Comparison of ENCODE assay signal across 9 cellular contexts in the genomic region with DNA sequence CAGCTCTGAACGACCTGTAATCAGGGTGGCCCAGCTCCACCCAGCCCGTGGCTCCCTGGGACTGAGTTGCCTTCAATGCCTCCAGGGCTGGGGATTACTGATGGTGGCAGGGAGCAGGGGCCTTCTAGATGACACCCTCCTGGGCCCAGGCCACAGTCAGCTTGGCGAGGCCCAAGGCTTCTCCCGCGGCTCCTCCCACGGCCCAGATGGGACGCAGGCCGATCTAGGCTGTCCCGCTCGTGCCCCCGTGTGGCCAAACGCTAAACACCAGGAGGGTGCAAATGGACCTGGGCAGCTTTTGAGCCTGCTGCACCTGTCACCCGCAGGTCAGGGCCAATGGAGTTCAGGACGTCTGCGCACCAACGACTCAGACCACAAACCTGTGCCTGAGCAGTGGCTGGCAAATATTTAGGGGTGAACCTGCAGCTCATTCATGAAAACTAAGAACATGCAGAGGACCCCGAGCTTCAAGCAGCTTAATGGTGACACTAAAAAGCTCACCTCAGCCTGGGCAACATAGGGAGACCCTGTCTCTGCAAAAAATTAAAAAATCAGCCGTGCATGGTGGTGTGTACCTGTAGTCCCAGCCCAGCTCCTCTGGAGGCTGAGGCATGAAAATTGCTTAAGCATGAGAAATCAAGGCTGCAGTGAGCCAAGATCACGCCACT. TPM values are rescaled to one million over a fixed set of nuclear protein-coding genes. Genes with fewer than 3 reads are reported as not detected.
A peak's percentile ranks its signal among the peaks of the same experiment; 100 is the strongest.
DNase-seq lines count a peak whose midpoint lies in the region; ATAC-seq and TF ChIP-seq lines count a peak whose summit lies in the region.
"Had no signal": no experiment of that assay in that cellular context is flagged by ENCODE, and none has a peak within 500 bp of the region (broad histone marks: within the 10 kb centered on the region; RNA-seq: fewer than 3 reads in every experiment).

No MANE protein-coding gene starts in this region.

- H3K4me3 Mint-ChIP-seq in endothelial cell (ENCODE audit: unreplicated experiment) (no peak overlapping the region), mesothelial cell of epicardium (no peak overlapping the region)
- H3K4me3 Mint-ChIP-seq: activated naive CD4-positive, alpha-beta T cell treated with anti-CD3 and anti-CD28 coated beads, Interleukin-2, amount 50 U/mL, for 24 hours had no signal

- H3K4me1 Mint-ChIP-seq in endothelial cell (ENCODE audit: unreplicated experiment) (peaks cover 16% of the 10 kb centered on the region), mesothelial cell of epicardium (peaks cover 34% of the 10 kb centered on the region)

- no peak overlapping the region for H3K27ac Mint-ChIP-seq in endothelial cell (ENCODE audit: unreplicated experiment)
- peak overlapping the region; percentile 4 for H3K27ac Mint-ChIP-seq in mesothelial cell of epicardium
- H3K27ac Mint-ChIP-seq: activated naive CD4-positive, alpha-beta T cell treated with anti-CD3 and anti-CD28 coated beads, Interleukin-2, amount 50 U/mL, for 24 hours had no signal

- H3K9me3 Mint-ChIP-seq in endothelial cell (ENCODE audit: unreplicated experiment) (no peaks in the 10 kb centered on the region), mesothelial cell of epicardium (no peaks in the 10 kb centered on the region)
- H3K9me3 Mint-ChIP-seq: activated naive CD4-positive, alpha-beta T cell treated with anti-CD3 and anti-CD28 coated beads, Interleukin-2, amount 50 U/mL, for 24 hours had no signal

- DNase-seq in COR-L47 (lab: John Stamatoyannopoulos, UW) (peak; percentile 41), NOMO-1 treated with DMSO at 0.1 percent for 48 hours (lab: John Stamatoyannopoulos, UW; ENCODE audit: unreplicated experiment) (peak; percentile 60), endothelial cell (ENCODE audit: low spot score) (peak; percentile 92), mesothelial cell of epicardium (ENCODE audit: low spot score in 2 of 2, unreplicated experiment in 2 of 2) (peak; percentile 75 to 87)
- DNase-seq in activated CD8-positive, alpha-beta memory T cell treated with anti-CD3 and anti-CD28 coated beads for 48 hours (ENCODE audit: low read depth in 2 of 3, low spot score in 2 of 3), result peak; percentile 65 to 75 (median 71)
- peak; percentile 48 to 59 for DNase-seq in stimulated activated CD8-positive, alpha-beta memory T cell treated with anti-CD3 and anti-CD28 coated beads, Interleukin-2, amount 100 ng/mL, for 1 hour (ENCODE audit: low read depth in 2 of 2)

- H3K27me3 Mint-ChIP-seq in endothelial cell (ENCODE audit: unreplicated experiment) (peaks cover 7% of the 10 kb centered on the region), mesothelial cell of epicardium (ENCODE audit: low read depth) (no peaks in the 10 kb centered on the region)
- H3K27me3 Mint-ChIP-seq: activated naive CD4-positive, alpha-beta T cell treated with anti-CD3 and anti-CD28 coated beads, Interleukin-2, amount 50 U/mL, for 24 hours had no signal

- TF ChIP-seq CTCF in endothelial cell (IDR thresholded peaks at IDR 0.05; ENCODE audit: unreplicated experiment) (peak; percentile 77), mesothelial cell of epicardium (IDR thresholded peaks at IDR 0.05; ENCODE audit: unreplicated experiment) (peak; percentile 82)

- no peaks in the 10 kb centered on the region for H3K36me3 Mint-ChIP-seq in endothelial cell (ENCODE audit: low read depth, unreplicated experiment)
- H3K36me3 Mint-ChIP-seq in mesothelial cell of epicardium, result no peaks in the 10 kb centered on the region
- H3K36me3 Mint-ChIP-seq: activated naive CD4-positive, alpha-beta T cell treated with anti-CD3 and anti-CD28 coated beads, Interleukin-2, amount 50 U/mL, for 24 hours had no signal

- peak; percentile 95 for ATAC-seq in GM19438 (IDR thresholded peaks at IDR 0.05; ENCODE audit: low read depth, unreplicated experiment)
- peak; percentile 96 for ATAC-seq in HG03460 (IDR thresholded peaks at IDR 0.05; ENCODE audit: unreplicated experiment)

RNA-seq across cellular contexts. Expression of a gene that starts 43.2 kb away (rescaled TPM):
- total RNA-seq in endothelial cell (ENCODE audit: unreplicated experiment), result 22.5 TPM
- total RNA-seq in mesothelial cell of epicardium, result 26.3 to 28.5 TPM (median 28.0 TPM) in 3 replicates

Comparison
In these comparisons a context has a peak if more than half of its experiments do, and no peak if none do; other contexts are left out.
1. Peak in every context shown above with its lines: DNase-seq and ATAC-seq.
2. DNase-seq: peak in every context shown above with its lines; median percentile 92 in endothelial cell; 81 in mesothelial cell of epicardium; 71 in activated CD8-positive, alpha-beta memory T cell treated with anti-CD3 and anti-CD28 coated beads for 48 hours; 60 in NOMO-1 treated with DMSO at 0.1 percent for 48 hours; 54 in stimulated activated CD8-positive, alpha-beta memory T cell treated with anti-CD3 and anti-CD28 coated beads, Interleukin-2, amount 100 ng/mL, for 1 hour; 41 in COR-L47.